ENCODE assay signal across 10 cellular contexts in genomic region chr11:48017105-48017874, GRCh38. TPM values are rescaled to one million over a fixed set of nuclear protein-coding genes. Genes with fewer than 3 reads are reported as not detected.
A peak's percentile ranks its signal among the peaks of the same experiment; 100 is the strongest.
DNase-seq lines count a peak whose midpoint lies in the region; ATAC-seq, FAIRE-seq and TF ChIP-seq lines count a peak whose summit lies in the region.
"Had no signal": no experiment of that assay in that cellular context is flagged by ENCODE, and none has a peak within 500 bp of the region (broad histone marks: within the 10 kb centered on the region; RNA-seq: fewer than 3 reads in every experiment).

No MANE protein-coding gene starts in this region.

- H3K79me2 ChIP-seq in osteoblast (ENCODE audit: insufficient read depth, low read length) (peaks cover 94% of the 10 kb centered on the region), HepG2 (ENCODE audit: insufficient read depth, low read length) (no peaks in the 10 kb centered on the region)

- no TSS peak for BruUV-seq in HepG2 (replicated peaks; lab: Mats Ljungman, UMichigan)

- H3K9me3 ChIP-seq in osteoblast (ENCODE audit: low read depth, low read length): no peaks in the 10 kb centered on the region
- H3K9me3 ChIP-seq in HepG2 (ENCODE audit: low read length): no peaks in the 10 kb centered on the region

- H3K27me3 Mint-ChIP-seq in HFFc6 (ENCODE audit: insufficient read depth): peaks cover 2% of the 10 kb centered on the region
- no peaks in the 10 kb centered on the region for H3K27me3 Mint-ChIP-seq in T-helper 1 cell treated with Interleukin-12 subunit alpha and Interleukin-12 subunit beta and Interleukin-4 antibody, amounts not matched to agents 30 μg/mL and 1 μg/mL, for 36 hours (ENCODE audit: low read depth)
- no peaks in the 10 kb centered on the region for H3K27me3 Mint-ChIP-seq in activated naive CD8-positive, alpha-beta T cell treated with anti-CD3 and anti-CD28 coated beads, Interleukin-2, amount 10 ng/mL, durations not matched to agents 7 days and 5 days

- no peak overlapping the region for H2AFZ ChIP-seq in osteoblast (ENCODE audit: low read length)
- H2AFZ ChIP-seq in HepG2 (ENCODE audit: low read length): no peak overlapping the region
- H2AFZ ChIP-seq: GM23248 had no signal

- intact Hi-C loops in HepG2 (cut with micrococcal nuclease; ENCODE audit: unreplicated experiment): no loop called here

- peaks cover 64% of the 10 kb centered on the region for H3K4me1 Mint-ChIP-seq in HFFc6 (ENCODE audit: low read depth)
- H3K4me1 Mint-ChIP-seq in T-helper 1 cell treated with Interleukin-12 subunit alpha and Interleukin-12 subunit beta and Interleukin-4 antibody, amounts not matched to agents 30 μg/mL and 1 μg/mL, for 36 hours (ENCODE audit: low read depth): peaks cover 82% of the 10 kb centered on the region
- H3K4me1 Mint-ChIP-seq in activated naive CD8-positive, alpha-beta T cell treated with anti-CD3 and anti-CD28 coated beads, Interleukin-2, amount 10 ng/mL, durations not matched to agents 7 days and 5 days: peaks cover 64% of the 10 kb centered on the region

- no peak for TF ChIP-seq POLR2A in HepG2 (IDR thresholded peaks at IDR 0.05; ENCODE audit: insufficient read depth in 1 of 2, low read depth in 2 of 2, low read length in 2 of 2)

- TF ChIP-seq CTCF in HFFc6 (IDR thresholded peaks at IDR 0.05) (no peak), osteoblast (IDR thresholded peaks at IDR 0.05; ENCODE audit: extremely low read depth, low read depth, low read length) (no peak), HepG2 (CRISPR knock-in tag; IDR thresholded peaks at IDR 0.05) (no peak)

- H3K9ac ChIP-seq in HepG2 (ENCODE audit: insufficient read depth, low read depth, low read length): no peak overlapping the region
- H3K9ac ChIP-seq: GM23248 had no signal

- peak; percentile 55 for ATAC-seq in activated naive CD8-positive, alpha-beta T cell treated with anti-CD3 and anti-CD28 coated beads, Interleukin-2, amount 10 ng/mL, durations not matched to agents 7 days and 5 days (ENCODE audit: low read depth)
- ATAC-seq in HG02642 (IDR thresholded peaks at IDR 0.05; ENCODE audit: poor library complexity, unreplicated experiment) (no peak), HepG2 (no peak)

- H3K27me3 ChIP-seq in osteoblast (ENCODE audit: insufficient read depth, low read length) (no peaks in the 10 kb centered on the region), HepG2 (ENCODE audit: control insufficient read depth in 1 of 2, insufficient read depth in 2 of 2, low read length in 2 of 2) (no peaks in the 10 kb centered on the region)

- H3K4me1 ChIP-seq in osteoblast (ENCODE audit: insufficient read depth, low read length): peaks cover 15% of the 10 kb centered on the region
- peaks cover 18% of the 10 kb centered on the region for H3K4me1 ChIP-seq in HepG2 (ENCODE audit: insufficient read depth, low read length)

- no peak for TF ChIP-seq EP300 in HepG2 (IDR thresholded peaks at IDR 0.05; ENCODE audit: low read depth in 2 of 2, low read length in 2 of 2)
- no peak for TF ChIP-seq EP300 in HepG2 (CRISPR knock-in tag; IDR thresholded peaks at IDR 0.05; ENCODE audit: borderline replicate concordance)

- 33% methylated on average over 1 of the region's 1 CpG for WGBS in HepG2 (ENCODE audit: low lambda C conversion rate)

- H3K36me3 Mint-ChIP-seq in HFFc6 (ENCODE audit: low read depth): peaks cover 5% of the 10 kb centered on the region; the same call in 1 of the 2 replicates
- H3K36me3 Mint-ChIP-seq in T-helper 1 cell treated with Interleukin-12 subunit alpha and Interleukin-12 subunit beta and Interleukin-4 antibody, amounts not matched to agents 30 μg/mL and 1 μg/mL, for 36 hours (ENCODE audit: low read depth): peaks cover 29% of the 10 kb centered on the region
- H3K36me3 Mint-ChIP-seq in activated naive CD8-positive, alpha-beta T cell treated with anti-CD3 and anti-CD28 coated beads, Interleukin-2, amount 10 ng/mL, durations not matched to agents 7 days and 5 days: peaks cover 27% of the 10 kb centered on the region

- peak overlapping the region; percentile 62; the same call in 1 of the 2 replicates for H3K27ac Mint-ChIP-seq in HFFc6
- peak overlapping the region; percentile 72 for H3K27ac Mint-ChIP-seq in T-helper 1 cell treated with Interleukin-12 subunit alpha and Interleukin-12 subunit beta and Interleukin-4 antibody, amounts not matched to agents 30 μg/mL and 1 μg/mL, for 36 hours
- peak overlapping the region; percentile 68 for H3K27ac Mint-ChIP-seq in activated naive CD8-positive, alpha-beta T cell treated with anti-CD3 and anti-CD28 coated beads, Interleukin-2, amount 10 ng/mL, durations not matched to agents 7 days and 5 days

- POLR2A ChIA-PET in activated naive CD8-positive, alpha-beta T cell treated with anti-CD3 and anti-CD28 coated beads, Interleukin-2, amount 10 ng/mL, durations not matched to agents 7 days and 5 days (lab: Charles Lee): interaction anchor here (0.7 to 2.2 kb wide), 5 partner anchors 14 to 78 kb away, joined by 3 to 14 read pairs (median 4); no protein-coding TSS in a partner anchor
- POLR2A ChIA-PET in HepG2 (lab: Yijun Ruan, JAX): no interaction called here

- H3K4me2 ChIP-seq in osteoblast (ENCODE audit: insufficient read depth, low read length): no peak overlapping the region
- H3K4me2 ChIP-seq in HepG2 (ENCODE audit: low read depth, low read length): no peak overlapping the region

- H4K20me1 ChIP-seq in osteoblast (ENCODE audit: insufficient read depth, low read length) (peaks cover 38% of the 10 kb centered on the region), HepG2 (ENCODE audit: insufficient read depth, low read length) (no peaks in the 10 kb centered on the region)

- in situ Hi-C loops in HepG2 (cut with HindIII; ENCODE audit: extremely low pct_ligation_motif_present, low pct_unique_long_range_greater_than_20kb): no loop called here

- TF ChIP-seq RAD21 in HepG2 (CRISPR knock-in tag; IDR thresholded peaks at IDR 0.05): no peak

- H3K9me3 Mint-ChIP-seq in HFFc6: no peaks in the 10 kb centered on the region
- no peaks in the 10 kb centered on the region for H3K9me3 Mint-ChIP-seq in T-helper 1 cell treated with Interleukin-12 subunit alpha and Interleukin-12 subunit beta and Interleukin-4 antibody, amounts not matched to agents 30 μg/mL and 1 μg/mL, for 36 hours
- no peaks in the 10 kb centered on the region for H3K9me3 Mint-ChIP-seq in activated naive CD8-positive, alpha-beta T cell treated with anti-CD3 and anti-CD28 coated beads, Interleukin-2, amount 10 ng/mL, durations not matched to agents 7 days and 5 days

- H3K4me3 Mint-ChIP-seq in HFFc6: peak overlapping the region; percentile 47; the same call in 1 of the 2 replicates
- peak overlapping the region; percentile 56 for H3K4me3 Mint-ChIP-seq in T-helper 1 cell treated with Interleukin-12 subunit alpha and Interleukin-12 subunit beta and Interleukin-4 antibody, amounts not matched to agents 30 μg/mL and 1 μg/mL, for 36 hours
- H3K4me3 Mint-ChIP-seq in activated naive CD8-positive, alpha-beta T cell treated with anti-CD3 and anti-CD28 coated beads, Interleukin-2, amount 10 ng/mL, durations not matched to agents 7 days and 5 days: peak overlapping the region; percentile 33

- DNase-seq in HFFc6: no peak
- DNase-seq in activated naive CD8-positive, alpha-beta T cell treated with anti-CD3 and anti-CD28 coated beads, Interleukin-2, amount 10 ng/mL, durations not matched to agents 7 days and 5 days: no peak
- peak; percentile 13 for DNase-seq in osteoblast (ENCODE audit: insufficient read length, low spot score, missing footprints)
- no peak for DNase-seq in GOT3 (lab: John Stamatoyannopoulos, UW)
- DNase-seq in HepG2 (ENCODE audit: low spot score): no peak
- DNase-seq: GM23248, NCI-H510A treated with DMSO at 0.1 percent for 48 hours, SW 1271 had no signal

- H3K27ac ChIP-seq in osteoblast (ENCODE audit: low read depth, low read length) (no peak overlapping the region), HepG2 (ENCODE audit: extremely low read length, insufficient read depth, low read length) (no peak overlapping the region)
- H3K27ac ChIP-seq: GM23248 had no signal

- H3K36me3 ChIP-seq in osteoblast (ENCODE audit: insufficient read depth, low read length) (no peaks in the 10 kb centered on the region), HepG2 (replicated peaks in 1 of 2; ENCODE audit: control insufficient read depth in 1 of 2, insufficient read depth in 2 of 2, low read length in 2 of 2) (no peaks in the 10 kb centered on the region)

- CTCF ChIA-PET in HepG2 (lab: Yijun Ruan, JAX; ENCODE audit: low intra/inter-chr PET ratio, low total read pairs): no interaction called here

- FAIRE-seq in HepG2 (lab: Jason Lieb, UNC): no peak

- no peak overlapping the region for H3K4me3 ChIP-seq in osteoblast (ENCODE audit: insufficient read depth, low read length)
- H3K4me3 ChIP-seq in HepG2 (replicated peaks in 1 of 3; ENCODE audit: insufficient read depth in 1 of 3, low read depth in 2 of 3, low read length in 3 of 3): no peak overlapping the region
- H3K4me3 ChIP-seq: GM23248 had no signal

RNA-seq across cellular contexts. Expression of gene PTPRJ, which starts 36.9 kb away (rescaled TPM):
- 10 to 100 TPM; 15.7 to 20.8 (median 19.2) TPM for total RNA-seq in HFFc6 (2021; fragmentation: NEBNext Ultra II Directional; extraction: Animal tissue kit (Norgen Biotek cat#: 25700))
- total RNA-seq in activated naive CD8-positive, alpha-beta T cell treated with anti-CD3 and anti-CD28 coated beads, Interleukin-2, amount 10 ng/mL, durations not matched to agents 7 days and 5 days: 10 to 100 TPM; 51.5 to 53.5 TPM
- 9.1 and 10.9 TPM in 2 replicates for total RNA-seq in osteoblast
- total RNA-seq in HepG2 (2016; rRNA removed; fragmentation: Illumina TruSeq; extraction: Trizol): 0.95 and 1.0 TPM in 2 replicates
- total RNA-seq in HepG2 (2016; cell fraction: cytosol; rRNA removed; fragmentation: Illumina TruSeq; extraction: Trizol; ENCODE audit: low read depth): 0.61 and 0.79 TPM in 2 replicates
- total RNA-seq in HepG2 (2016; cell fraction: insoluble cytoplasmic fraction; rRNA removed; fragmentation: Illumina TruSeq; extraction: Trizol): 0.89 and 1.4 TPM in 2 replicates
- total RNA-seq in HepG2 (2016; cell fraction: membrane; rRNA removed; fragmentation: Illumina TruSeq; extraction: Trizol): 0.79 and 1.2 TPM in 2 replicates
- total RNA-seq in HepG2 (2016; cell fraction: nucleus; rRNA removed; fragmentation: Illumina TruSeq; extraction: Trizol): 1.9 TPM in 2 replicates
- polyA plus RNA-seq in HepG2 (2011; rRNA removed): 1.2 and 1.5 TPM in 2 replicates
- 1.1 and 1.5 TPM in 2 replicates for polyA plus RNA-seq in HepG2 (2011; cell fraction: cytosol; rRNA removed)
- polyA plus RNA-seq in HepG2 (2011; cell fraction: nucleus; rRNA removed): 1.1 and 1.8 TPM in 2 replicates
- polyA plus RNA-seq in HepG2 (2012): 2.1 and 2.2 TPM in 2 replicates
- polyA plus RNA-seq in HepG2 (2016; cell fraction: cytosol; fragmentation: Illumina TruSeq; extraction: Trizol; ENCODE audit: low read depth): 0.49 and 0.50 TPM in 2 replicates
- 0.56 and 0.70 TPM in 2 replicates for polyA plus RNA-seq in HepG2 (2016; cell fraction: insoluble cytoplasmic fraction; fragmentation: Illumina TruSeq; extraction: Trizol; ENCODE audit: low read depth)
- polyA plus RNA-seq in HepG2 (2016; cell fraction: membrane; fragmentation: Illumina TruSeq; extraction: Trizol; ENCODE audit: low read depth): 0.86 and 1.2 TPM in 2 replicates
- 2.0 TPM in 2 replicates for polyA plus RNA-seq in HepG2 (2016; cell fraction: nucleus; fragmentation: Illumina TruSeq; extraction: Trizol; ENCODE audit: insufficient read depth, low read depth)
- polyA minus RNA-seq in HepG2 (2011; rRNA and poly(A)+ RNA removed; ENCODE audit: low replicate concordance): 1.9 and 21.7 TPM in 2 replicates
- 2.8 and 3.1 TPM in 2 replicates for polyA minus RNA-seq in HepG2 (2011; cell fraction: cytosol; rRNA and poly(A)+ RNA removed)
- 2.7 and 3.6 TPM in 2 replicates for polyA minus RNA-seq in HepG2 (2011; cell fraction: nucleus; rRNA and poly(A)+ RNA removed)
